ENCODE assay signal across 1 cellular context in genomic region chr4:2927016-2927695, GRCh38.
TF ChIP-seq lines count a peak whose summit lies in the region.

No MANE protein-coding gene starts in this region.

TF ChIP-seq in GM23338, 12 proteins besides CTCF, POLR2A, EP300 and RAD21 (continued from another document):
- TF ChIP-seq, protein P1, sequence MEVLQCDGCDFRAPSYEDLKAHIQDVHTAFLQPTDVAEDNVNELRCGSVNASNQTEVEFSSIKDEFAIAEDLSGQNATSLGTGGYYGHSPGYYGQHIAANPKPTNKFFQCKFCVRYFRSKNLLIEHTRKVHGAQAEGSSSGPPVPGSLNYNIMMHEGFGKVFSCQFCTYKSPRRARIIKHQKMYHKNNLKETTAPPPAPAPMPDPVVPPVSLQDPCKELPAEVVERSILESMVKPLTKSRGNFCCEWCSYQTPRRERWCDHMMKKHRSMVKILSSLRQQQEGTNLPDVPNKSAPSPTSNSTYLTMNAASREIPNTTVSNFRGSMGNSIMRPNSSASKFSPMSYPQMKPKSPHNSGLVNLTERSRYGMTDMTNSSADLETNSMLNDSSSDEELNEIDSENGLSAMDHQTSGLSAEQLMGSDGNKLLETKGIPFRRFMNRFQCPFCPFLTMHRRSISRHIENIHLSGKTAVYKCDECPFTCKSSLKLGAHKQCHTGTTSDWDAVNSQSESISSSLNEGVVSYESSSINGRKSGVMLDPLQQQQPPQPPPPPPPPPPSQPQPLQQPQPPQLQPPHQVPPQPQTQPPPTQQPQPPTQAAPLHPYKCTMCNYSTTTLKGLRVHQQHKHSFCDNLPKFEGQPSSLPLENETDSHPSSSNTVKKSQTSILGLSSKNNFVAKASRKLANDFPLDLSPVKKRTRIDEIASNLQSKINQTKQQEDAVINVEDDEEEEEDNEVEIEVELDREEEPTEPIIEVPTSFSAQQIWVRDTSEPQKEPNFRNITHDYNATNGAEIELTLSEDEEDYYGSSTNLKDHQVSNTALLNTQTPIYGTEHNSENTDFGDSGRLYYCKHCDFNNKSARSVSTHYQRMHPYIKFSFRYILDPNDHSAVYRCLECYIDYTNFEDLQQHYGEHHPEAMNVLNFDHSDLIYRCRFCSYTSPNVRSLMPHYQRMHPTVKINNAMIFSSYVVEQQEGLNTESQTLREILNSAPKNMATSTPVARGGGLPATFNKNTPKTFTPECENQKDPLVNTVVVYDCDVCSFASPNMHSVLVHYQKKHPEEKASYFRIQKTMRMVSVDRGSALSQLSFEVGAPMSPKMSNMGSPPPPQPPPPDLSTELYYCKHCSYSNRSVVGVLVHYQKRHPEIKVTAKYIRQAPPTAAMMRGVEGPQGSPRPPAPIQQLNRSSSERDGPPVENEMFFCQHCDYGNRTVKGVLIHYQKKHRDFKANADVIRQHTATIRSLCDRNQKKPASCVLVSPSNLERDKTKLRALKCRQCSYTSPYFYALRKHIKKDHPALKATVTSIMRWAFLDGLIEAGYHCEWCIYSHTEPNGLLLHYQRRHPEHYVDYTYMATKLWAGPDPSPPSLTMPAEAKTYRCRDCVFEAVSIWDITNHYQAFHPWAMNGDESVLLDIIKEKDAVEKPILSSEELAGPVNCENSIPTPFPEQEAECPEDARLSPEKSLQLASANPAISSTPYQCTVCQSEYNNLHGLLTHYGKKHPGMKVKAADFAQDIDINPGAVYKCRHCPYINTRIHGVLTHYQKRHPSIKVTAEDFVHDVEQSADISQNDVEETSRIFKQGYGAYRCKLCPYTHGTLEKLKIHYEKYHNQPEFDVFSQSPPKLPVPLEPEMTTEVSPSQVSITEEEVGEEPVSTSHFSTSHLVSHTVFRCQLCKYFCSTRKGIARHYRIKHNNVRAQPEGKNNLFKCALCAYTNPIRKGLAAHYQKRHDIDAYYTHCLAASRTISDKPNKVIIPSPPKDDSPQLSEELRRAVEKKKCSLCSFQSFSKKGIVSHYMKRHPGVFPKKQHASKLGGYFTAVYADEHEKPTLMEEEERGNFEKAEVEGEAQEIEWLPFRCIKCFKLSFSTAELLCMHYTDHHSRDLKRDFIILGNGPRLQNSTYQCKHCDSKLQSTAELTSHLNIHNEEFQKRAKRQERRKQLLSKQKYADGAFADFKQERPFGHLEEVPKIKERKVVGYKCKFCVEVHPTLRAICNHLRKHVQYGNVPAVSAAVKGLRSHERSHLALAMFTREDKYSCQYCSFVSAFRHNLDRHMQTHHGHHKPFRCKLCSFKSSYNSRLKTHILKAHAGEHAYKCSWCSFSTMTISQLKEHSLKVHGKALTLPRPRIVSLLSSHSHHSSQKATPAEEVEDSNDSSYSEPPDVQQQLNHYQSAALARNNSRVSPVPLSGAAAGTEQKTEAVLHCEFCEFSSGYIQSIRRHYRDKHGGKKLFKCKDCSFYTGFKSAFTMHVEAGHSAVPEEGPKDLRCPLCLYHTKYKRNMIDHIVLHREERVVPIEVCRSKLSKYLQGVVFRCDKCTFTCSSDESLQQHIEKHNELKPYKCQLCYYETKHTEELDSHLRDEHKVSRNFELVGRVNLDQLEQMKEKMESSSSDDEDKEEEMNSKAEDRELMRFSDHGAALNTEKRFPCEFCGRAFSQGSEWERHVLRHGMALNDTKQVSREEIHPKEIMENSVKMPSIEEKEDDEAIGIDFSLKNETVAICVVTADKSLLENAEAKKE (CRISPR knock-in tag; IDR thresholded peaks at IDR 0.05), result no peak
